Comparison of ENCODE assay signal across 10 cellular contexts in genomic region chr1:111920221-111921024, GRCh38.
DNase-seq lines count a peak whose midpoint lies in the region; ATAC-seq and TF ChIP-seq lines count a peak whose summit lies in the region.
"Had no signal": no experiment of that assay in that cellular context is flagged by ENCODE, and none has a peak within 500 bp of the region (broad histone marks: within the 10 kb centered on the region; RNA-seq: fewer than 3 reads in every experiment).

No MANE protein-coding gene starts in this region.

- no peaks in the 10 kb centered on the region for H3K36me3 ChIP-seq in mucosa of descending colon (ENCODE audit: low read depth)

- no peaks in the 10 kb centered on the region for H3K9me3 Mint-ChIP-seq in nephron progenitor cell
- H3K9me3 Mint-ChIP-seq in mesothelial cell of epicardium = no peaks in the 10 kb centered on the region
- H3K9me3 Mint-ChIP-seq: stimulated activated naive CD8-positive, alpha-beta T cell treated with anti-CD3 and anti-CD28 coated beads, Interleukin-15, amount 100 ng/mL, for 72 hours had no signal

- no peak for TF ChIP-seq CTCF in choroid plexus epithelial cell (conservative IDR thresholded peaks at IDR 0.05; ENCODE audit: low read depth, low read length)
- no peak for TF ChIP-seq CTCF in nephron progenitor cell (IDR thresholded peaks at IDR 0.05)
- no peak for TF ChIP-seq CTCF in mesothelial cell of epicardium (IDR thresholded peaks at IDR 0.05; ENCODE audit: unreplicated experiment)
- no peak for TF ChIP-seq CTCF in mucosa of descending colon (IDR thresholded peaks at IDR 0.05)

- H3K4me3 ChIP-seq in choroid plexus epithelial cell (ENCODE audit: low read depth, low read length) = no peak overlapping the region
- H3K4me3 ChIP-seq in mucosa of descending colon = no peak overlapping the region

- H3K4me1 ChIP-seq in mucosa of descending colon (ENCODE audit: low read depth) = no peaks in the 10 kb centered on the region

- DNase-seq in C1 segment of cervical spinal cord (lab: John Stamatoyannopoulos, UW) (peak in 8 of 14 donors; percentile 16 to 97 (median 35)), NCI-H2081 treated with DMSO at 0.1 percent for 48 hours (lab: John Stamatoyannopoulos, UW) (peak; percentile 31), choroid plexus epithelial cell (ENCODE audit: low read depth) (peak; percentile 6), nephron progenitor cell (no peak), mesothelial cell of epicardium (ENCODE audit: low spot score in 2 of 2, unreplicated experiment in 2 of 2) (no peak), mucosa of descending colon (no peak)
- DNase-seq in activated CD4-positive, CD25-positive, alpha-beta regulatory T cell (lab: John Stamatoyannopoulos, UW) = no peak
- DNase-seq: kidney; stimulated activated naive CD8-positive, alpha-beta T cell treated with anti-CD3 and anti-CD28 coated beads, Interleukin-15, amount 100 ng/mL, for 72 hours had no signal

- H3K36me3 Mint-ChIP-seq in nephron progenitor cell (ENCODE audit: low read depth) = no peaks in the 10 kb centered on the region
- H3K36me3 Mint-ChIP-seq in mesothelial cell of epicardium = no peaks in the 10 kb centered on the region

- H3K4me3 Mint-ChIP-seq in nephron progenitor cell (no peak overlapping the region), mesothelial cell of epicardium (no peak overlapping the region)
- H3K4me3 Mint-ChIP-seq: stimulated activated naive CD8-positive, alpha-beta T cell treated with anti-CD3 and anti-CD28 coated beads, Interleukin-15, amount 100 ng/mL, for 72 hours had no signal

- no peaks in the 10 kb centered on the region for H3K9me3 ChIP-seq in mucosa of descending colon

- H3K4me1 Mint-ChIP-seq in nephron progenitor cell (peaks cover 5% of the 10 kb centered on the region), mesothelial cell of epicardium (no peaks in the 10 kb centered on the region)
- H3K4me1 Mint-ChIP-seq: stimulated activated naive CD8-positive, alpha-beta T cell treated with anti-CD3 and anti-CD28 coated beads, Interleukin-15, amount 100 ng/mL, for 72 hours had no signal

- intact Hi-C loops in mucosa of descending colon (cut with DNase I, micrococcal nuclease) = no loop called here

- peaks cover 43% of the 10 kb centered on the region for H3K27me3 Mint-ChIP-seq in nephron progenitor cell (ENCODE audit: low read depth, poor library complexity)
- H3K27me3 Mint-ChIP-seq in mesothelial cell of epicardium (ENCODE audit: low read depth) = peaks cover 41% of the 10 kb centered on the region

- peak overlapping the region; percentile 88 for H3K27ac Mint-ChIP-seq in nephron progenitor cell
- no peak overlapping the region for H3K27ac Mint-ChIP-seq in mesothelial cell of epicardium
- H3K27ac Mint-ChIP-seq: stimulated activated naive CD8-positive, alpha-beta T cell treated with anti-CD3 and anti-CD28 coated beads, Interleukin-15, amount 100 ng/mL, for 72 hours had no signal

- ATAC-seq in mucosa of descending colon (no peak), GM21825 (IDR thresholded peaks at IDR 0.05; ENCODE audit: unreplicated experiment) (no peak)
- ATAC-seq: stimulated activated naive CD8-positive, alpha-beta T cell treated with anti-CD3 and anti-CD28 coated beads, Interleukin-15, amount 100 ng/mL, for 72 hours had no signal

Comparison
In these comparisons a context has a peak if more than half of its experiments do, and no peak if none do; other contexts are left out.
1. DNase-seq: peak in C1 segment of cervical spinal cord (8 of 14), NCI-H2081 treated with DMSO at 0.1 percent for 48 hours (single experiment) and choroid plexus epithelial cell (single experiment); none in nephron progenitor cell (single experiment), activated CD4-positive, CD25-positive, alpha-beta regulatory T cell (0 of 4), mesothelial cell of epicardium (0 of 2) and mucosa of descending colon (0 of 3).